ENCODE assay signal across 8 cellular contexts in the genomic region with DNA sequence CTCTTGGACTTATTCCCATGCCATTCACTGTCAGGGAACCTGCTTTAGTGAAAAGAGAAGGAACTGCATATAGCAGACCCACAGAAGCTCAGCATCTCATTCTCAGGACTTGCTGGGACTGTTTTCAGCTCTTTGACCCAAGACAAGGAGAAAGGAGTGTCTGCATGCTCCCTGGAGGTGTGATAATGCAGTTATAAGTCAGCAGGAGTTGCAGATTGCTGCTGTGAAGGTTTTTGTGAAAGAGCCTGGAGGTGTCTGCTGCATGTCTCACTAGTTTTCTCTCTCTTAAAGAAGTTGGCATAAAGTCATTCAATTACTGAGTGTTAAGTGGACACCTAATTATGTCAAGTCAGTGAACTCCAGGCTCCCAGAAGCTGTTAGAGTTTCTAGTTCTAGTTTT.
"Had no signal": no experiment of that assay in that cellular context is flagged by ENCODE, and none has a peak within 500 bp of the region (broad histone marks: within the 10 kb centered on the region; RNA-seq: fewer than 3 reads in every experiment).

No MANE protein-coding gene starts in this region.

- DNase-seq: GDM1, GF-D8 had no signal

- H3K4me3 ChIP-seq: GM12878 had no signal

- FAIRE-seq: G401.6, GM12878, GM12891, GM12892, GM18507, GM19239 had no signal

- ATAC-seq: GM12878 had no signal
